30 cellular contexts compared by ENCODE assay signal in genomic region chrX:133401539-133401938, GRCh38. TPM values are rescaled to one million over a fixed set of nuclear protein-coding genes. Genes with fewer than 3 reads are reported as not detected.
DNase-seq lines count a peak whose midpoint lies in the region; ATAC-seq, FAIRE-seq and TF ChIP-seq lines count a peak whose summit lies in the region.
"Had no signal": no experiment of that assay in that cellular context is flagged by ENCODE, and none has a peak within 500 bp of the region (broad histone marks: within the 10 kb centered on the region; RNA-seq: fewer than 3 reads in every experiment).

No MANE protein-coding gene starts in this region.

- no peaks in the 10 kb centered on the region for H3K79me2 ChIP-seq in trophoblast cell (ENCODE audit: control insufficient read depth, insufficient read depth, low read length, poor library complexity)

- H3K4me1 Mint-ChIP-seq in activated naive CD8-positive, alpha-beta T cell treated with anti-CD3 and anti-CD28 coated beads, Interleukin-2, amount 10 ng/mL, durations not matched to agents 7 days and 5 days = peaks cover 5% of the 10 kb centered on the region
- peaks cover 4% of the 10 kb centered on the region for H3K4me1 Mint-ChIP-seq in activated naive CD8-positive, alpha-beta T cell treated with anti-CD3 and anti-CD28 coated beads, Interleukin-2, amount 50 U/mL, for 24 hours

- H3K4me1 ChIP-seq in pancreas (peaks cover 0 to 6% (median under 1%) of the 10 kb centered on the region in 3 donors), trophoblast cell (ENCODE audit: control insufficient read depth in 1 of 2, insufficient read depth in 2 of 2, low read length in 2 of 2) (no peaks in the 10 kb centered on the region)
- H3K4me1 ChIP-seq: Peyer's patch, upper lobe of left lung had no signal

- H3K9ac ChIP-seq in trophoblast cell (ENCODE audit: low read length) = no peak overlapping the region
- H3K9ac ChIP-seq: neural progenitor cell had no signal

- H3K14ac ChIP-seq in trophoblast cell (ENCODE audit: low read length) = no peak overlapping the region

- H3K79me1 ChIP-seq in trophoblast cell (ENCODE audit: low read length) = no peaks in the 10 kb centered on the region

- no peaks in the 10 kb centered on the region for H3K27me3 Mint-ChIP-seq in activated naive CD8-positive, alpha-beta T cell treated with anti-CD3 and anti-CD28 coated beads, Interleukin-2, amount 10 ng/mL, durations not matched to agents 7 days and 5 days
- H3K27me3 Mint-ChIP-seq in activated naive CD8-positive, alpha-beta T cell treated with anti-CD3 and anti-CD28 coated beads, Interleukin-2, amount 50 U/mL, for 24 hours = no peaks in the 10 kb centered on the region
- H3K27me3 Mint-ChIP-seq: activated naive CD4-positive, alpha-beta T cell treated with anti-CD3 and anti-CD28 coated beads, Interleukin-2, amount 50 U/mL, for 24 hours; effector memory CD8-positive, alpha-beta T cell had no signal

- no peak overlapping the region for H2BK120ac ChIP-seq in trophoblast cell (ENCODE audit: insufficient read depth, low read length, poor library complexity)

- 11 to 18% methylated on average over 1 of the region's 1 CpG for WGBS in pancreas, 2 donors
- no CpG with 5 or more reads among the region's 1 CpG for WGBS in trophoblast cell (ENCODE audit: extremely low coverage, insufficient coverage, insufficient read length)

- TF ChIP-seq CTCF in fibroblast of the aortic adventitia (IDR thresholded peaks at IDR 0.05; ENCODE audit: insufficient read depth, low read length) (no peak), pancreas (IDR thresholded peaks at IDR 0.05) (no peak)

- peak overlapping the region; percentile 16 for H3K27ac Mint-ChIP-seq in activated naive CD8-positive, alpha-beta T cell treated with anti-CD3 and anti-CD28 coated beads, Interleukin-2, amount 10 ng/mL, durations not matched to agents 7 days and 5 days
- H3K27ac Mint-ChIP-seq in activated naive CD8-positive, alpha-beta T cell treated with anti-CD3 and anti-CD28 coated beads, Interleukin-2, amount 50 U/mL, for 24 hours = no peak overlapping the region
- H3K27ac Mint-ChIP-seq: activated naive CD4-positive, alpha-beta T cell treated with anti-CD3 and anti-CD28 coated beads, Interleukin-2, amount 50 U/mL, for 24 hours; activated T-helper 2 cell treated with anti-CD3 and anti-CD28 coated beads, Interferon-gamma antibody, Interleukin-2, Interleukin-4, amounts not matched to agents 10 μg/mL and 5 μg/mL and 100 μg/mL, durations not matched to agents 14 hours and 24 hours and 36 hours; effector memory CD8-positive, alpha-beta T cell had no signal

- H3K27me3 ChIP-seq in pancreas (peaks cover 0 to 3% (median 0%) of the 10 kb centered on the region in 4 donors), trophoblast cell (ENCODE audit: insufficient read depth, low read length) (no peaks in the 10 kb centered on the region)
- H3K27me3 ChIP-seq: neural progenitor cell, Peyer's patch, upper lobe of left lung had no signal

- no peaks in the 10 kb centered on the region for H3K9me3 Mint-ChIP-seq in activated naive CD8-positive, alpha-beta T cell treated with anti-CD3 and anti-CD28 coated beads, Interleukin-2, amount 10 ng/mL, durations not matched to agents 7 days and 5 days
- H3K9me3 Mint-ChIP-seq in activated naive CD8-positive, alpha-beta T cell treated with anti-CD3 and anti-CD28 coated beads, Interleukin-2, amount 50 U/mL, for 24 hours = no peaks in the 10 kb centered on the region
- H3K9me3 Mint-ChIP-seq: activated naive CD4-positive, alpha-beta T cell treated with anti-CD3 and anti-CD28 coated beads, Interleukin-2, amount 50 U/mL, for 24 hours; activated T-helper 2 cell treated with anti-CD3 and anti-CD28 coated beads, Interferon-gamma antibody, Interleukin-2, Interleukin-4, amounts not matched to agents 10 μg/mL and 5 μg/mL and 100 μg/mL, durations not matched to agents 14 hours and 24 hours and 36 hours; effector memory CD8-positive, alpha-beta T cell; neural progenitor cell had no signal

- H3K4me3 Mint-ChIP-seq in activated naive CD8-positive, alpha-beta T cell treated with anti-CD3 and anti-CD28 coated beads, Interleukin-2, amount 10 ng/mL, durations not matched to agents 7 days and 5 days = no peak overlapping the region
- H3K4me3 Mint-ChIP-seq in activated naive CD8-positive, alpha-beta T cell treated with anti-CD3 and anti-CD28 coated beads, Interleukin-2, amount 50 U/mL, for 24 hours = no peak overlapping the region
- H3K4me3 Mint-ChIP-seq: activated naive CD4-positive, alpha-beta T cell treated with anti-CD3 and anti-CD28 coated beads, Interleukin-2, amount 50 U/mL, for 24 hours; effector memory CD8-positive, alpha-beta T cell; neural progenitor cell had no signal

- H3K4me3 ChIP-seq in fibroblast of the aortic adventitia (ENCODE audit: low read depth, low read length) = no peak overlapping the region
- no peak overlapping the region for H3K4me3 ChIP-seq in pancreas
- no peak overlapping the region for H3K4me3 ChIP-seq in trophoblast cell (ENCODE audit: low read depth, low read length)
- H3K4me3 ChIP-seq: neural progenitor cell, Peyer's patch, upper lobe of left lung had no signal

- H4K8ac ChIP-seq in trophoblast cell (ENCODE audit: low read depth, low read length) = no peak overlapping the region

- H3K4me2 ChIP-seq in trophoblast cell (ENCODE audit: low read length) = no peak overlapping the region
- H3K4me2 ChIP-seq: neural progenitor cell had no signal

- no peak overlapping the region for H2BK5ac ChIP-seq in trophoblast cell (ENCODE audit: low read depth, low read length, poor library complexity)

- DNase-seq in activated naive CD8-positive, alpha-beta T cell treated with anti-CD3 and anti-CD28 coated beads, Interleukin-2, amount 10 ng/mL, durations not matched to agents 7 days and 5 days = no peak
- no peak for DNase-seq in activated naive CD8-positive, alpha-beta T cell treated with anti-CD3 and anti-CD28 coated beads, Interleukin-2, amount 50 U/mL, for 24 hours
- peak; percentile 9 for DNase-seq in fibroblast of the aortic adventitia (ENCODE audit: low read depth)
- no peak for DNase-seq in pancreas
- DNase-seq in trophoblast cell = no peak
- DNase-seq: anterior cingulate cortex; C1 segment of cervical spinal cord; COR-L47; effector memory CD8-positive, alpha-beta T cell; erythroblast; hypothalamus; NCI-H1417 treated with DMSO at 0.1 percent for 48 hours; NCI-H2107; NCI-H345; NCI-H748 treated with DMSO at 0.1 percent for 48 hours; Peyer's patch; SHP77 treated with DMSO at 0.1 percent for 48 hours; stimulated activated CD4-positive, alpha-beta T cell treated with anti-CD3 and anti-CD28 coated beads, Interleukin-15, amount 100 ng/mL, for 24 hours; stimulated activated CD4-positive, alpha-beta T cell treated with anti-CD3 and anti-CD28 coated beads, Interleukin-4, amount 100 ng/mL, for 4 hours; SW 1271; upper lobe of left lung had no signal

- no peak overlapping the region for H2BK12ac ChIP-seq in trophoblast cell (ENCODE audit: low read length)

- ATAC-seq in activated naive CD8-positive, alpha-beta T cell treated with anti-CD3 and anti-CD28 coated beads, Interleukin-2, amount 10 ng/mL, durations not matched to agents 7 days and 5 days (ENCODE audit: low read depth) = no peak
- ATAC-seq in activated naive CD8-positive, alpha-beta T cell treated with anti-CD3 and anti-CD28 coated beads, Interleukin-2, amount 50 U/mL, for 24 hours = no peak
- ATAC-seq in pancreas (peak in 3 of 4 donors; percentile 41 to 68 (median 49)), GM19395 (IDR thresholded peaks at IDR 0.05; ENCODE audit: unreplicated experiment) (no peak), GM18520 (IDR thresholded peaks at IDR 0.05; ENCODE audit: unreplicated experiment) (no peak), GM18498 (IDR thresholded peaks at IDR 0.05; ENCODE audit: unreplicated experiment) (no peak)
- ATAC-seq: effector memory CD8-positive, alpha-beta T cell; HCT116 had no signal

- no peak overlapping the region for H4K91ac ChIP-seq in trophoblast cell (ENCODE audit: low read depth, low read length)

- H3K4ac ChIP-seq in trophoblast cell (ENCODE audit: low read depth, low read length) = no peak overlapping the region

- H3K36me3 ChIP-seq in pancreas (no peaks in the 10 kb centered on the region), trophoblast cell (ENCODE audit: control insufficient read depth in 1 of 2, insufficient read depth in 2 of 2, low read length in 2 of 2) (peaks cover 2 to 7% of the 10 kb centered on the region in 2 experiments)
- H3K36me3 ChIP-seq: neural progenitor cell, Peyer's patch, upper lobe of left lung had no signal

- POLR2A ChIA-PET in activated naive CD8-positive, alpha-beta T cell treated with anti-CD3 and anti-CD28 coated beads, Interleukin-2, amount 10 ng/mL, durations not matched to agents 7 days and 5 days (lab: Charles Lee) = no interaction called here

- intact Hi-C loops in pancreas (cut with DNase I) = no loop called here

- no peak overlapping the region for H2AFZ ChIP-seq in trophoblast cell (ENCODE audit: insufficient read depth, low read length, poor library complexity)
- H2AFZ ChIP-seq: neural progenitor cell had no signal

- H2AK5ac ChIP-seq in trophoblast cell (ENCODE audit: low read length) = no peak overlapping the region

- no peak overlapping the region for H3K18ac ChIP-seq in trophoblast cell (ENCODE audit: low read length)

- no peak for FAIRE-seq in pancreas (lab: Jason Lieb, UNC)
- FAIRE-seq: G401.6 had no signal

- no peak overlapping the region for H3K23ac ChIP-seq in trophoblast cell (ENCODE audit: low read length)

- no peak overlapping the region for H4K12ac ChIP-seq in trophoblast cell (ENCODE audit: low read depth, low read length)

- no peak overlapping the region for H3K27ac ChIP-seq in pancreas
- H3K27ac ChIP-seq in trophoblast cell (ENCODE audit: low read depth, low read length) = no peak overlapping the region
- H3K27ac ChIP-seq: 22Rv1, neural progenitor cell, Peyer's patch, upper lobe of left lung had no signal

- H3K9me3 ChIP-seq in pancreas (no peaks in the 10 kb centered on the region), trophoblast cell (ENCODE audit: insufficient read depth, low read depth, low read length) (no peaks in the 10 kb centered on the region)
- H3K9me3 ChIP-seq: Peyer's patch, upper lobe of left lung had no signal

- H3K36me3 Mint-ChIP-seq in activated naive CD8-positive, alpha-beta T cell treated with anti-CD3 and anti-CD28 coated beads, Interleukin-2, amount 10 ng/mL, durations not matched to agents 7 days and 5 days = no peaks in the 10 kb centered on the region
- H3K36me3 Mint-ChIP-seq in activated naive CD8-positive, alpha-beta T cell treated with anti-CD3 and anti-CD28 coated beads, Interleukin-2, amount 50 U/mL, for 24 hours (ENCODE audit: low read depth) = no peaks in the 10 kb centered on the region
- H3K36me3 Mint-ChIP-seq: activated naive CD4-positive, alpha-beta T cell treated with anti-CD3 and anti-CD28 coated beads, Interleukin-2, amount 50 U/mL, for 24 hours had no signal

RNA-seq across cellular contexts. Expression of gene GPC4, which starts 13.8 kb away (rescaled TPM):
- total RNA-seq in activated naive CD8-positive, alpha-beta T cell treated with anti-CD3 and anti-CD28 coated beads, Interleukin-2, amount 10 ng/mL, durations not matched to agents 7 days and 5 days = not detected
- 0.54 and 2.8 TPM in 2 replicates for total RNA-seq in fibroblast of the aortic adventitia (ENCODE audit: low replicate concordance)
- 10 to 100 TPM in 3 of 6 donors, 1 to 10 TPM in 3; 6.9 to 15.3 (median 10.3) TPM for total RNA-seq in pancreas
- 1 to 10 TPM; 3.0 to 4.8 TPM for polyA plus RNA-seq in pancreas
- 57.5 and 60.5 TPM in 2 replicates for polyA plus RNA-seq in trophoblast cell (2013)
- total RNA-seq: activated T-helper 2 cell treated with anti-CD3 and anti-CD28 coated beads, Interferon-gamma antibody, Interleukin-2, Interleukin-4, amounts not matched to agents 10 μg/mL and 5 μg/mL and 100 μg/mL, durations not matched to agents 14 hours and 24 hours and 36 hours had no signal

Comparison
In these comparisons a context has a peak if more than half of its experiments do, and no peak if none do; other contexts are left out.
1. ATAC-seq: peak in pancreas (3 of 4); none in activated naive CD8-positive, alpha-beta T cell treated with anti-CD3 and anti-CD28 coated beads, Interleukin-2, amount 10 ng/mL, durations not matched to agents 7 days and 5 days (single experiment), activated naive CD8-positive, alpha-beta T cell treated with anti-CD3 and anti-CD28 coated beads, Interleukin-2, amount 50 U/mL, for 24 hours (single experiment), GM19395 (single experiment), GM18520 (single experiment) and GM18498 (single experiment).